Comparison of ENCODE assay signal across 11 cellular contexts in genomic region chr2:240449764-240450531, GRCh38. TPM values are rescaled to one million over a fixed set of nuclear protein-coding genes. Genes with fewer than 3 reads are reported as not detected.
DNase-seq lines count a peak whose midpoint lies in the region; ATAC-seq, FAIRE-seq and TF ChIP-seq lines count a peak whose summit lies in the region.
"Had no signal": no experiment of that assay in that cellular context is flagged by ENCODE, and none has a peak within 500 bp of the region (broad histone marks: within the 10 kb centered on the region; RNA-seq: fewer than 3 reads in every experiment).

No MANE protein-coding gene starts in this region.

- FAIRE-seq in H54 (lab: Jason Lieb, UNC): no peak
- FAIRE-seq: endometrium, islet of Langerhans had no signal

- peak; percentile 80 for DNase-seq in A172 (ENCODE audit: low spot score)
- DNase-seq in H54 (ENCODE audit: insufficient read length, low spot score): peak; percentile 71
- peak; percentile 84 for DNase-seq in SK-N-DZ (ENCODE audit: low spot score)
- peak; percentile 79 for DNase-seq in hepatic stellate cell (ENCODE audit: low spot score)
- DNase-seq in nucleus accumbens (lab: John Stamatoyannopoulos, UW): no peak
- DNase-seq in germinal center (ENCODE audit: low spot score): no peak
- DNase-seq in lower leg skin (ENCODE audit: low spot score in 2 of 2): no peak
- DNase-seq: KG1 had no signal

- TF ChIP-seq CTCF in lower leg skin (IDR thresholded peaks at IDR 0.05): no peak

- ATAC-seq in GM19395 (IDR thresholded peaks at IDR 0.05; ENCODE audit: unreplicated experiment): no peak

- TF ChIP-seq POLR2A in H54 (IDR thresholded peaks at IDR 0.05; ENCODE audit: low read depth, low read length) (no peak), lower leg skin (IDR thresholded peaks at IDR 0.05) (no peak)

- no peak overlapping the region for H3K4me3 ChIP-seq in lower leg skin (ENCODE audit: low read depth, poor library complexity, severe bottlenecking)

- intact Hi-C loops in lower leg skin (cut with DNase I; ENCODE audit: low total_unique reads): no loop called here

- WGBS in lower leg skin, 2 donors: 51 to 56% methylated on average over 22 of the region's 22 CpGs

RNA-seq across cellular contexts. Expression of gene GPC1, which starts 14.5 kb away (rescaled TPM):
- 182 and 198 TPM in 2 replicates for total RNA-seq in A172 (2014; rRNA removed; shearing (Covaris generic))
- polyA plus RNA-seq in SK-N-DZ (2014; cell fraction: cytosol; rRNA removed): 32.6 and 50.2 TPM in 2 replicates
- 75.2 and 80.4 TPM in 2 replicates for polyA plus RNA-seq in SK-N-DZ (2014; cell fraction: nucleus; rRNA removed)
- 100 to 1,000 TPM in 3 of 4 donors, 10 to 100 TPM in 1; 87.6 to 145 (median 114) TPM for total RNA-seq in lower leg skin

Comparison
In these comparisons a context has a peak if more than half of its experiments do, and no peak if none do; other contexts are left out.
1. DNase-seq: peak in A172 (single experiment), H54 (single experiment), SK-N-DZ (single experiment) and hepatic stellate cell (single experiment); none in nucleus accumbens (0 of 56), germinal center (single experiment) and lower leg skin (0 of 2).